11 cellular contexts compared by ENCODE assay signal in genomic region chr2:39512434-39512935, GRCh38.
DNase-seq lines count a peak whose midpoint lies in the region; ATAC-seq, FAIRE-seq and TF ChIP-seq lines count a peak whose summit lies in the region.
"Had no signal": no experiment of that assay in that cellular context is flagged by ENCODE, and none has a peak within 500 bp of the region (broad histone marks: within the 10 kb centered on the region; RNA-seq: fewer than 3 reads in every experiment).

No MANE protein-coding gene starts in this region.

- no peak for DNase-seq in activated T-cell treated with anti-CD3 and anti-CD28 coated beads, Interleukin-2, amount 50 U/mL, for 4 hours
- DNase-seq in activated T-cell treated with anti-CD3 and anti-CD28 coated beads for 4 hours (no peak), dermis blood vessel endothelial cell (peak; percentile 25), tibial nerve (ENCODE audit: low spot score in 2 of 2) (no peak), D721Med (ENCODE audit: insufficient read length, low spot score) (no peak), NCI-H2196 (lab: John Stamatoyannopoulos, UW; ENCODE audit: unreplicated experiment) (no peak), NCI-H2227 (lab: John Stamatoyannopoulos, UW; ENCODE audit: unreplicated experiment) (no peak)
- DNase-seq: amygdala; naive thymus-derived CD8-positive, alpha-beta T cell had no signal

- no peak overlapping the region for H3K4me3 Mint-ChIP-seq in activated T-cell treated with anti-CD3 and anti-CD28 coated beads, Interleukin-2, amount 50 U/mL, for 4 hours
- H3K4me3 Mint-ChIP-seq: IgD-negative memory B cell; naive thymus-derived CD8-positive, alpha-beta T cell had no signal

- ATAC-seq in activated T-cell treated with anti-CD3 and anti-CD28 coated beads, Interleukin-2, amount 50 U/mL, for 4 hours = peak; percentile 66 to 74
- ATAC-seq: naive thymus-derived CD8-positive, alpha-beta T cell had no signal

- no peaks in the 10 kb centered on the region for H3K27me3 Mint-ChIP-seq in activated T-cell treated with anti-CD3 and anti-CD28 coated beads, Interleukin-2, amount 50 U/mL, for 4 hours (ENCODE audit: low read depth)
- H3K27me3 Mint-ChIP-seq: naive thymus-derived CD8-positive, alpha-beta T cell had no signal

- TF ChIP-seq CTCF in tibial nerve (IDR thresholded peaks at IDR 0.05) (no peak), D721Med (IDR thresholded peaks at IDR 0.05; ENCODE audit: insufficient read depth, missing control alignments) (no peak)

- H3K4me1 ChIP-seq in muscle layer of duodenum (ENCODE audit: control insufficient read depth in 1 of 2, insufficient read depth in 2 of 2, low read length in 2 of 2) = peaks cover 5 to 57% of the 10 kb centered on the region in 2 donors
- H3K4me1 ChIP-seq in tibial nerve = peaks cover 0 to 44% (median 28%) of the 10 kb centered on the region in 4 donors

- H3K27me3 ChIP-seq in muscle layer of duodenum (ENCODE audit: low read depth, low read length) (no peaks in the 10 kb centered on the region), tibial nerve (no peaks in the 10 kb centered on the region)

- H3K27ac ChIP-seq in muscle layer of duodenum (ENCODE audit: low read length) = peak overlapping the region; percentile 11
- H3K27ac ChIP-seq in tibial nerve = peak overlapping the region in 3 of 4 donors; percentile 47 to 82 (median 72)

- no peaks in the 10 kb centered on the region for H3K36me3 Mint-ChIP-seq in activated T-cell treated with anti-CD3 and anti-CD28 coated beads, Interleukin-2, amount 50 U/mL, for 4 hours (ENCODE audit: insufficient read depth)

- peaks cover 32% of the 10 kb centered on the region for H3K4me1 Mint-ChIP-seq in activated T-cell treated with anti-CD3 and anti-CD28 coated beads, Interleukin-2, amount 50 U/mL, for 4 hours (ENCODE audit: low read depth)

- no peaks in the 10 kb centered on the region for H3K9me3 Mint-ChIP-seq in activated T-cell treated with anti-CD3 and anti-CD28 coated beads, Interleukin-2, amount 50 U/mL, for 4 hours
- H3K9me3 Mint-ChIP-seq: IgD-negative memory B cell; naive thymus-derived CD8-positive, alpha-beta T cell had no signal

- WGBS in tibial nerve, 2 donors = 52 to 62% methylated on average over 7 of the region's 7 CpGs

- H3K9me3 ChIP-seq in muscle layer of duodenum (ENCODE audit: control insufficient read depth in 1 of 2, low read length in 2 of 2) (no peaks in the 10 kb centered on the region), tibial nerve (no peaks in the 10 kb centered on the region)

- no peak overlapping the region for H3K4me3 ChIP-seq in muscle layer of duodenum (ENCODE audit: low read depth in 1 of 2, low read length in 2 of 2)
- H3K4me3 ChIP-seq in tibial nerve = no peak overlapping the region

- no peak for TF ChIP-seq EP300 in tibial nerve (IDR thresholded peaks at IDR 0.05)

- TF ChIP-seq POLR2A in tibial nerve (IDR thresholded peaks at IDR 0.05) = no peak

- FAIRE-seq in D721Med (lab: Jason Lieb, UNC) = no peak

- H3K36me3 ChIP-seq in muscle layer of duodenum (ENCODE audit: control insufficient read depth in 1 of 2, insufficient read depth in 2 of 2, low read length in 2 of 2) (no peaks in the 10 kb centered on the region), tibial nerve (no peaks in the 10 kb centered on the region)
